8 cellular contexts compared by ENCODE assay signal in the genomic region with DNA sequence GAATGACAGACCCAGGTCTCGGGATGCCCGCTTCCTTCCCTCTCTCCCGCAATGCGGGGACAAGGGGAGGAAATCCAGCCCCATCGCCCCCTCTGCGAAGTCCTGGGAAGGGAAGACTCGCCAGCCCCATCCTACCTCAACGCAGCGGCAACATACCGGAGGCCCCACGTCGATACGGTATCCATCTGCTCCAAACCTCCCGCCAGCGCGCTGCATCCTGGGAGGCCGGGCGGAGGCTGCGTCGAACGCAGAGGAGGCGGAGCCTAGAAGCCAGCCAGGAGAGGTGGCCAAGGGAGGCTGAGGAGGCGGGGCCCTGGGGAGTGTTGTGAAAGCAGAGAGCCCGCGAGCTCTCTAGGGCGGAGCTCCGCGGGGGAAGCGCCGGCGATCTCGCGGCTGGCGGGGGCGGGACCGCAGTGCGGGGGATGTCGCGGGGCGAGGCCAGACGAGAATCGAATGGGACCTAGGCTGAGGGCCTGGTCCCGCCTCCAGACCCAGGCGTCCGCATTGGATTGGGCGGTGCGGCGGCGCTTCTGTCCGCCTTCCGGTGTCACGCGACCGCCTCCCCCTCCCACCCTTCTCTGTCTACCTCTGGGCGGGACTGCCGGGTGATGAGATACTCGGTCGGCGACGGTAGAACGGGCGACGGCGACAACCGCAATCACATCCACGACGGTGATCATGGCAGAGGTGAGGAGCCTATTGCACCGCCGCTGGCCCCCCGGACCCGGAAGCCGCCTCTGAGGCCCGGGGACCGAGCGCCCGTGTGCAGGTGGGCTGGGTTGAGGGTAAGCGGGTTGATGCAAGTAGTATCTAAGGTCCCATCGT. TPM values are rescaled to one million over a fixed set of nuclear protein-coding genes. Genes with fewer than 3 reads are reported as not detected.
A peak's percentile ranks its signal among the peaks of the same experiment; 100 is the strongest.
DNase-seq lines count a peak whose midpoint lies in the region; ATAC-seq and TF ChIP-seq lines count a peak whose summit lies in the region.

TSS of gene FANCB (minus strand) at position 219 of the 825 bp plus-strand sequence. CDS start 7,559 bp downstream, outside the sequence.
TSS of gene MOSPD2 (plus strand) at position 571 of the 825 bp plus-strand sequence. CDS start at position 679, 108 bp downstream.

- peak within 1 kb of the TSS; percentile 92 for H3K4me2 ChIP-seq in OCI-LY1 (ENCODE audit: low read length)

- H3K4me1 ChIP-seq in OCI-LY1 (ENCODE audit: insufficient read depth, low read length, severe bottlenecking), result peaks cover 26% of the 10 kb centered on the region

- no peaks in the 10 kb centered on the region for H3K9me3 ChIP-seq in OCI-LY1 (ENCODE audit: low read length)

- H3K27me3 Mint-ChIP-seq in endothelial cell (ENCODE audit: unreplicated experiment), result no peaks in the 10 kb centered on the region
- H3K27me3 Mint-ChIP-seq in mesothelial cell of epicardium (ENCODE audit: low read depth), result no peaks in the 10 kb centered on the region

- no peak within 1 kb of the TSS for H2AFZ ChIP-seq in OCI-LY1 (ENCODE audit: low read length)

- H3K9ac ChIP-seq in OCI-LY1 (ENCODE audit: low read length), result peak within 1 kb of the TSS; percentile 94

- H3K4me1 Mint-ChIP-seq in endothelial cell (ENCODE audit: unreplicated experiment), result no peaks in the 10 kb centered on the region
- H3K4me1 Mint-ChIP-seq in mesothelial cell of epicardium, result peaks cover 3% of the 10 kb centered on the region

- H3K9me3 Mint-ChIP-seq in endothelial cell (ENCODE audit: unreplicated experiment) (no peaks in the 10 kb centered on the region), mesothelial cell of epicardium (peaks cover 24% of the 10 kb centered on the region)

- H3K9me2 ChIP-seq in OCI-LY1 (ENCODE audit: low read depth, low read length), result no peaks in the 10 kb centered on the region

- no peaks in the 10 kb centered on the region for H3K27me3 ChIP-seq in OCI-LY1 (ENCODE audit: insufficient read depth, low read length)

- peak; percentile 95 for ATAC-seq in GM21526 (IDR thresholded peaks at IDR 0.05; ENCODE audit: low FRiP score, unreplicated experiment)

- peaks cover 53% of the 10 kb centered on the region for H3K79me2 ChIP-seq in OCI-LY1 (ENCODE audit: insufficient read depth, low read length)

- TF ChIP-seq CTCF in OCI-LY1 (IDR thresholded peaks at IDR 0.05; ENCODE audit: low read length), result no peak
- TF ChIP-seq CTCF in endothelial cell (IDR thresholded peaks at IDR 0.05; ENCODE audit: unreplicated experiment), result no peak
- TF ChIP-seq CTCF in mesothelial cell of epicardium (IDR thresholded peaks at IDR 0.05; ENCODE audit: unreplicated experiment), result no peak

- H3F3A ChIP-seq in OCI-LY1 (ENCODE audit: insufficient read depth, low read length), result no peaks in the 10 kb centered on the region

- H3K4me3 Mint-ChIP-seq in endothelial cell (ENCODE audit: unreplicated experiment) (peak within 1 kb of the TSS; percentile 85), mesothelial cell of epicardium (peak within 1 kb of the TSS; percentile 88)

- DNase-seq in DMS 273 (lab: John Stamatoyannopoulos, UW; ENCODE audit: unreplicated experiment) (peak; percentile 98), HuH-7 (ENCODE audit: low spot score) (peak; percentile 66), endothelial cell (ENCODE audit: low spot score) (peak; percentile 85), mesothelial cell of epicardium (ENCODE audit: low spot score in 2 of 2, unreplicated experiment in 2 of 2) (peak; percentile 82 to 91)
- DNase-seq in activated CD8-positive, alpha-beta memory T cell treated with anti-CD3 and anti-CD28 coated beads, Interleukin-2, amount 50 U/mL, for 48 hours, result peak; percentile 88
- DNase-seq in stimulated activated CD8-positive, alpha-beta memory T cell treated with anti-CD3 and anti-CD28 coated beads, Interleukin-15, amount 100 ng/mL, for 4 hours (ENCODE audit: low read depth in 2 of 2), result peak; percentile 90 to 92

- peak within 1 kb of the TSS; percentile 36 for H3K27ac Mint-ChIP-seq in endothelial cell (ENCODE audit: unreplicated experiment)
- peak within 1 kb of the TSS; percentile 94 for H3K27ac Mint-ChIP-seq in mesothelial cell of epicardium

- H3K36me3 Mint-ChIP-seq in endothelial cell (ENCODE audit: low read depth, unreplicated experiment) (no peaks in the 10 kb centered on the region), mesothelial cell of epicardium (peaks cover 9% of the 10 kb centered on the region)

- H3K36me3 ChIP-seq in OCI-LY1 (ENCODE audit: insufficient read depth, low read length), result peaks cover 24% of the 10 kb centered on the region

- peak within 1 kb of the TSS; percentile 52 for H3K27ac ChIP-seq in OCI-LY1 (ENCODE audit: low read depth, low read length, poor library complexity, severe bottlenecking)

- H4K20me1 ChIP-seq in OCI-LY1 (ENCODE audit: insufficient read depth, low read length), result no peaks in the 10 kb centered on the region

- peak within 1 kb of the TSS; percentile 95 for H3K4me3 ChIP-seq in OCI-LY1 (ENCODE audit: low read depth, low read length, poor library complexity, severe bottlenecking)

RNA-seq across cellular contexts. Expression of gene FANCB, which starts in this region (rescaled TPM):
- total RNA-seq in endothelial cell (ENCODE audit: unreplicated experiment) (6.0 TPM), mesothelial cell of epicardium (6.0 to 7.6 TPM (median 6.2 TPM) in 3 replicates)

RNA-seq across cellular contexts. Expression of gene MOSPD2, which starts in this region (rescaled TPM):
- total RNA-seq in endothelial cell (ENCODE audit: unreplicated experiment) (10.0 TPM), mesothelial cell of epicardium (10.9 to 12.1 TPM (median 11.8 TPM) in 3 replicates)

Comparison
In these comparisons a context has a peak if more than half of its experiments do, and no peak if none do; other contexts are left out.
1. Peak in every context shown above with its lines: DNase-seq, ATAC-seq, H3K4me3 ChIP-seq and H3K27ac ChIP-seq.